ENCODE assay signal across 14 cellular contexts in the genomic region with DNA sequence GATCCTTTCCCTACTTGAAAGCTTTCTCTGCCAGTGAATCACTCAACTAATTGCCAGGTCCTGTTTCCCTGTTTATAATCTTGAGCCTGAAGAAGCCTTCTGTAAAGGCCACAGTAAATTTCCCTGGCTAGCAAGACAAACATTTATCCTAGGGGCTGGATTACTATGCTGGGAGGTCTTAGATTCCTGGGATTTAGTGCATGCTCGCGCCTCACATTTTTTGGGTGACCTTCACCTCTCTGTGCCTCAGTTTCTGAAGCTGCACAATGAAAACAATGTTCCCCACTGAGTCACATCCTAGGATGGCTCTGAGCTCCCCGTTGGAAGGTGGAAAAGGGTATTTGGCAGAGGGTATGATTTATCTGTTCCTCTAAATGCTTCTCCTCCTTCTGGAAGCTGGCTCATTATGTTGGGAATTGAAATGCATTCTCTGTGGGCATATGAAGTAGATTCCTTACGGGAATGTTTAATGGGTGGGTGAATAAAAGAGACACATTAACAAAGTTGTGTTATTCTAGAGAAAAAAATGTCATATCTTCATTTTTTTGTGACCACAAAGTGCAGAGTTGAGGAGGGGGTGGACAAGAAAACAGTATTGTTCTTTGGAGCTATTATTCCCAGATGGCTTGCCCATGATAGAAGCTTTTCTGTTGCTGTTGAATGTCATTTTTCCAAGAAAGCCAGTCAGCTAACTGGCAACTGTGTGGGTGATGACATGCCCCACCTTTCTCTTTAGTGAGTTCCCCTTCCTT. TPM values are rescaled to one million over a fixed set of nuclear protein-coding genes. Genes with fewer than 3 reads are reported as not detected.
A peak's percentile ranks its signal among the peaks of the same experiment; 100 is the strongest.
DNase-seq lines count a peak whose midpoint lies in the region; TF ChIP-seq lines count a peak whose summit lies in the region.
"Had no signal": no experiment of that assay in that cellular context is flagged by ENCODE, and none has a peak within 500 bp of the region (broad histone marks: within the 10 kb centered on the region; RNA-seq: fewer than 3 reads in every experiment).

No MANE protein-coding gene starts in this region.

- H3K4me1 ChIP-seq in PC-9 (replicated peaks; ENCODE audit: insufficient read depth), result peaks cover 37% of the 10 kb centered on the region
- H3K4me1 ChIP-seq in trophoblast cell (ENCODE audit: control insufficient read depth in 1 of 2, insufficient read depth in 2 of 2, low read length in 2 of 2), result peaks cover 21 to 33% of the 10 kb centered on the region in 2 experiments
- H3K4me1 ChIP-seq: heart right ventricle had no signal

- no peaks in the 10 kb centered on the region for H3K36me3 ChIP-seq in PC-9 (ENCODE audit: low read depth)
- H3K36me3 ChIP-seq in trophoblast cell (ENCODE audit: control insufficient read depth in 1 of 2, insufficient read depth in 2 of 2, low read length in 2 of 2), result no peaks in the 10 kb centered on the region
- H3K36me3 ChIP-seq: adrenal gland, heart right ventricle had no signal

- POLR2A ChIA-PET in PC-9 (lab: Charles Lee; ENCODE audit: unreplicated experiment), result interaction anchor here (0.7 kb wide), 2 partner anchors 221 to 1874 kb away, joined by 4 to 7 read pairs; no protein-coding TSS in a partner anchor

- BruUV-seq in PC-9 (replicated peaks; lab: Mats Ljungman, UMichigan), result no TSS peak

- DNase-seq in Caki2 (ENCODE audit: low read depth) (peak; percentile 98), PC-9 (peak in 1 of 2 experiments; percentile 56), fibroblast of mammary gland (ENCODE audit: low read depth) (peak; percentile 79), trophoblast cell (no peak), cerebellum (ENCODE audit: low spot score) (no peak), anterior cingulate cortex (lab: John Stamatoyannopoulos, UW) (no peak), DMS 273 (lab: John Stamatoyannopoulos, UW; ENCODE audit: unreplicated experiment) (no peak)
- DNase-seq in activated CD4-positive, alpha-beta T cell treated with anti-CD3 and anti-CD28 coated beads, Interleukin-2, amount 50 U/mL, for 4 hours, result no peak
- DNase-seq: adrenal gland; CD4-positive, CD25-positive, alpha-beta regulatory T cell; heart right ventricle; MM.1S; NCI-H524; stimulated activated naive CD8-positive, alpha-beta T cell treated with anti-CD3 and anti-CD28 coated beads, Interleukin-15, amount 100 ng/mL, for 72 hours had no signal

- H3K4me3 ChIP-seq in PC-9 (no peak overlapping the region), fibroblast of mammary gland (ENCODE audit: control insufficient read depth, low read depth, low read length) (no peak overlapping the region), trophoblast cell (ENCODE audit: low read depth, low read length) (no peak overlapping the region)
- H3K4me3 ChIP-seq: adrenal gland, heart right ventricle had no signal

- H3K9ac ChIP-seq in trophoblast cell (ENCODE audit: low read length), result no peak overlapping the region

- H3K4me2 ChIP-seq in PC-9 (peak overlapping the region; percentile 38; the same call in 1 of the 2 replicates), trophoblast cell (ENCODE audit: low read length) (no peak overlapping the region)

- H3K27ac ChIP-seq in PC-9 (peak overlapping the region; percentile 15), trophoblast cell (ENCODE audit: low read depth, low read length) (peak overlapping the region; percentile 87)
- H3K27ac ChIP-seq: heart right ventricle had no signal

- in situ Hi-C loops in Caki2 (cut with HindIII; ENCODE audit: low pct_unique_long_range_greater_than_20kb, low sequenced_read_pairs), result no loop called here

- H4K91ac ChIP-seq in trophoblast cell (ENCODE audit: low read depth, low read length), result peak overlapping the region; percentile 96

- no CpG with 5 or more reads among the region's 4 CpGs for WGBS in trophoblast cell (ENCODE audit: extremely low coverage, insufficient coverage, insufficient read length)

- no peak overlapping the region for H3K4ac ChIP-seq in trophoblast cell (ENCODE audit: low read depth, low read length)

- H4K20me1 ChIP-seq in PC-9 (ENCODE audit: insufficient read depth), result no peaks in the 10 kb centered on the region

- peak overlapping the region; percentile 43 for H3K18ac ChIP-seq in trophoblast cell (ENCODE audit: low read length)

- H3K9me3 ChIP-seq in PC-9 (ENCODE audit: insufficient read depth, low read depth) (no peaks in the 10 kb centered on the region), trophoblast cell (ENCODE audit: insufficient read depth, low read depth, low read length) (no peaks in the 10 kb centered on the region)
- H3K9me3 ChIP-seq: adrenal gland, heart right ventricle had no signal

- TF ChIP-seq CTCF in PC-9 (conservative IDR thresholded peaks at IDR 0.05) (no peak), fibroblast of mammary gland (conservative IDR thresholded peaks at IDR 0.05; ENCODE audit: control insufficient read depth, insufficient read depth, low read depth, low read length) (no peak)

- peak overlapping the region; percentile 81 for H2BK120ac ChIP-seq in trophoblast cell (ENCODE audit: insufficient read depth, low read length, poor library complexity)

- H3K14ac ChIP-seq in trophoblast cell (ENCODE audit: low read length), result peak overlapping the region; percentile 79

- no peaks in the 10 kb centered on the region for H3K9me2 ChIP-seq in PC-9 (ENCODE audit: insufficient read depth)

- CTCF ChIA-PET in PC-9 (lab: Charles Lee), result interaction anchor here (0.5 kb wide), 1 partner anchor 616 kb away, joined by 3 read pairs; no protein-coding TSS in a partner anchor

- peaks cover 44% of the 10 kb centered on the region for H3K79me1 ChIP-seq in trophoblast cell (ENCODE audit: low read length)

- no peak overlapping the region for H3K23ac ChIP-seq in trophoblast cell (ENCODE audit: low read length)

- H2BK12ac ChIP-seq in trophoblast cell (ENCODE audit: low read length), result peak overlapping the region; percentile 90

- peak overlapping the region; percentile 90 for H2AK5ac ChIP-seq in trophoblast cell (ENCODE audit: low read length)

- H3K27me3 ChIP-seq in PC-9 (ENCODE audit: insufficient read depth, low read depth) (no peaks in the 10 kb centered on the region), trophoblast cell (ENCODE audit: insufficient read depth, low read length) (no peaks in the 10 kb centered on the region)
- H3K27me3 ChIP-seq: adrenal gland, heart right ventricle had no signal

- H3K79me2 ChIP-seq in PC-9 (ENCODE audit: low read depth) (no peaks in the 10 kb centered on the region), trophoblast cell (ENCODE audit: control insufficient read depth, insufficient read depth, low read length, poor library complexity) (peaks cover 7% of the 10 kb centered on the region)

- peaks cover 19% of the 10 kb centered on the region for H3F3A ChIP-seq in PC-9 (ENCODE audit: insufficient read depth, low read depth)

- no peak overlapping the region for H4K12ac ChIP-seq in trophoblast cell (ENCODE audit: low read depth, low read length)

- H4K8ac ChIP-seq in trophoblast cell (ENCODE audit: low read depth, low read length), result peak overlapping the region; percentile 80

- peak overlapping the region; percentile 92 for H2BK5ac ChIP-seq in trophoblast cell (ENCODE audit: low read depth, low read length, poor library complexity)

- intact Hi-C loops in PC-9 (cut with micrococcal nuclease; ENCODE audit: unreplicated experiment), result no loop called here

- H2AFZ ChIP-seq in PC-9 (no peak overlapping the region), trophoblast cell (ENCODE audit: insufficient read depth, low read length, poor library complexity) (no peak overlapping the region)

RNA-seq across cellular contexts. Expression of gene LSM3, which starts 32.4 kb away (rescaled TPM):
- total RNA-seq in Caki2 (2014; rRNA removed; shearing (Covaris generic); ENCODE audit: low replicate concordance), result 23.5 and 25.5 TPM in 2 replicates
- 8.7 and 18.3 TPM in 2 replicates for total RNA-seq in PC-9 (2021)
- polyA plus RNA-seq in trophoblast cell (2013), result 30.7 and 31.4 TPM in 2 replicates
- 6.8 TPM for total RNA-seq in cerebellum

RNA-seq across cellular contexts. Expression of gene XPC, which starts 32.6 kb away (rescaled TPM):
- total RNA-seq in Caki2 (2014; rRNA removed; shearing (Covaris generic); ENCODE audit: low replicate concordance), result 24.7 and 30.2 TPM in 2 replicates
- 27.1 and 28.8 TPM in 2 replicates for total RNA-seq in PC-9 (2021)
- 26.3 and 26.6 TPM in 2 replicates for polyA plus RNA-seq in trophoblast cell (2013)
- total RNA-seq in cerebellum, result 15.3 TPM

Comparison
In these comparisons a context has a peak if more than half of its experiments do, and no peak if none do; other contexts are left out.
1. DNase-seq: peak in Caki2 (single experiment) and fibroblast of mammary gland (single experiment); none in trophoblast cell (0 of 2), cerebellum (single experiment), activated CD4-positive, alpha-beta T cell treated with anti-CD3 and anti-CD28 coated beads, Interleukin-2, amount 50 U/mL, for 4 hours (0 of 2), anterior cingulate cortex (0 of 58) and DMS 273 (single experiment).